Comparison of ENCODE assay signal across 24 cellular contexts in genomic region chr9:69097923-69098593, GRCh38.
DNase-seq lines count a peak whose midpoint lies in the region; ATAC-seq and TF ChIP-seq lines count a peak whose summit lies in the region.
"Had no signal": no experiment of that assay in that cellular context is flagged by ENCODE, and none has a peak within 500 bp of the region (broad histone marks: within the 10 kb centered on the region; RNA-seq: fewer than 3 reads in every experiment).

No MANE protein-coding gene starts in this region.

- TF ChIP-seq CTCF in HFFc6 (IDR thresholded peaks at IDR 0.05) = no peak
- no peak for TF ChIP-seq CTCF in brain microvascular endothelial cell (IDR thresholded peaks at IDR 0.05; ENCODE audit: low read depth, low read length, missing control alignments)
- no peak for TF ChIP-seq CTCF in thoracic aorta (IDR thresholded peaks at IDR 0.05)

- H3K36me3 ChIP-seq in brain microvascular endothelial cell (replicated peaks) (no peaks in the 10 kb centered on the region), thoracic aorta (no peaks in the 10 kb centered on the region)
- H3K36me3 ChIP-seq: HAP-1, pancreas, WERI-Rb-1 had no signal

- H3K4me3 ChIP-seq in brain microvascular endothelial cell (ENCODE audit: low read depth, low read length) (no peak overlapping the region), thoracic aorta (no peak overlapping the region)
- H3K4me3 ChIP-seq: dorsolateral prefrontal cortex, HAP-1, pancreas had no signal

- in situ Hi-C loops in brain microvascular endothelial cell (cut with HindIII; ENCODE audit: low pct_ligation_motif_present, low sequenced_read_pairs) = no loop called here

- H3K27me3 ChIP-seq in brain microvascular endothelial cell (replicated peaks) (no peaks in the 10 kb centered on the region), thoracic aorta (replicated peaks; ENCODE audit: insufficient read depth) (no peaks in the 10 kb centered on the region)
- H3K27me3 ChIP-seq: dorsolateral prefrontal cortex, pancreas had no signal

- H3K4me3 Mint-ChIP-seq in HFFc6 = no peak overlapping the region
- no peak overlapping the region for H3K4me3 Mint-ChIP-seq in activated T-helper 2 cell treated with anti-CD3 and anti-CD28 coated beads, Interferon-gamma antibody, Interleukin-2, Interleukin-4, amounts not matched to agents 10 μg/mL and 5 μg/mL and 100 μg/mL, durations not matched to agents 14 hours and 24 hours and 36 hours (ENCODE audit: low read depth)
- H3K4me3 Mint-ChIP-seq: activated naive CD8-positive, alpha-beta T cell treated with anti-CD3 and anti-CD28 coated beads, Interleukin-2, amount 10 ng/mL, durations not matched to agents 7 days and 5 days; memory B cell; natural killer cell had no signal

- H3K9me3 Mint-ChIP-seq in HFFc6 = no peaks in the 10 kb centered on the region
- H3K9me3 Mint-ChIP-seq in activated T-helper 2 cell treated with anti-CD3 and anti-CD28 coated beads, Interferon-gamma antibody, Interleukin-2, Interleukin-4, amounts not matched to agents 10 μg/mL and 5 μg/mL and 100 μg/mL, durations not matched to agents 14 hours and 24 hours and 36 hours = no peaks in the 10 kb centered on the region
- H3K9me3 Mint-ChIP-seq: activated naive CD8-positive, alpha-beta T cell treated with anti-CD3 and anti-CD28 coated beads, Interleukin-2, amount 10 ng/mL, durations not matched to agents 7 days and 5 days; memory B cell; natural killer cell had no signal

- H3K27ac ChIP-seq in brain microvascular endothelial cell (peak overlapping the region; percentile 91), thoracic aorta (peak overlapping the region; percentile 63 to 94)
- H3K27ac ChIP-seq: dorsolateral prefrontal cortex, pancreas, WERI-Rb-1 had no signal

- ATAC-seq in left colon (peak; percentile 39), thoracic aorta (ENCODE audit: insufficient number of reproducible peaks, low FRiP score, low read depth) (peak; percentile 39), HG02981 (IDR thresholded peaks at IDR 0.05; ENCODE audit: unreplicated experiment) (no peak)
- ATAC-seq: natural killer cell, Right ventricle myocardium inferior had no signal

- intact Hi-C loops in left colon (cut with DNase I, micrococcal nuclease) = no loop called here
- intact Hi-C loops in activated T-helper 2 cell treated with anti-CD3 and anti-CD28 coated beads, Interferon-gamma antibody, Interleukin-2, Interleukin-4, amounts not matched to agents 10 μg/mL and 5 μg/mL and 100 μg/mL, durations not matched to agents 14 hours and 24 hours and 36 hours (cut with micrococcal nuclease) = no loop called here

- H3K27me3 Mint-ChIP-seq in HFFc6 (ENCODE audit: insufficient read depth) = no peaks in the 10 kb centered on the region
- H3K27me3 Mint-ChIP-seq in activated T-helper 2 cell treated with anti-CD3 and anti-CD28 coated beads, Interferon-gamma antibody, Interleukin-2, Interleukin-4, amounts not matched to agents 10 μg/mL and 5 μg/mL and 100 μg/mL, durations not matched to agents 14 hours and 24 hours and 36 hours (ENCODE audit: low read depth) = no peaks in the 10 kb centered on the region
- H3K27me3 Mint-ChIP-seq: activated naive CD8-positive, alpha-beta T cell treated with anti-CD3 and anti-CD28 coated beads, Interleukin-2, amount 10 ng/mL, durations not matched to agents 7 days and 5 days; memory B cell had no signal

- peaks cover 22 to 39% of the 10 kb centered on the region in 2 donors for H3K4me1 ChIP-seq in thoracic aorta (ENCODE audit: control insufficient read depth in 1 of 2, low read depth in 2 of 2)
- H3K4me1 ChIP-seq: HAP-1 had no signal

- H3K27ac Mint-ChIP-seq in HFFc6 = peak overlapping the region; percentile 7; the same call in 1 of the 2 replicates
- no peak overlapping the region for H3K27ac Mint-ChIP-seq in activated T-helper 2 cell treated with anti-CD3 and anti-CD28 coated beads, Interferon-gamma antibody, Interleukin-2, Interleukin-4, amounts not matched to agents 10 μg/mL and 5 μg/mL and 100 μg/mL, durations not matched to agents 14 hours and 24 hours and 36 hours
- H3K27ac Mint-ChIP-seq: activated naive CD8-positive, alpha-beta T cell treated with anti-CD3 and anti-CD28 coated beads, Interleukin-2, amount 10 ng/mL, durations not matched to agents 7 days and 5 days; memory B cell; natural killer cell had no signal

- no peaks in the 10 kb centered on the region for H3K36me3 Mint-ChIP-seq in HFFc6 (ENCODE audit: low read depth)
- no peaks in the 10 kb centered on the region for H3K36me3 Mint-ChIP-seq in activated T-helper 2 cell treated with anti-CD3 and anti-CD28 coated beads, Interferon-gamma antibody, Interleukin-2, Interleukin-4, amounts not matched to agents 10 μg/mL and 5 μg/mL and 100 μg/mL, durations not matched to agents 14 hours and 24 hours and 36 hours (ENCODE audit: low read depth)
- H3K36me3 Mint-ChIP-seq: activated naive CD8-positive, alpha-beta T cell treated with anti-CD3 and anti-CD28 coated beads, Interleukin-2, amount 10 ng/mL, durations not matched to agents 7 days and 5 days; natural killer cell had no signal

- H3K4me1 Mint-ChIP-seq in HFFc6 (ENCODE audit: low read depth) = peaks cover 27% of the 10 kb centered on the region
- no peaks in the 10 kb centered on the region for H3K4me1 Mint-ChIP-seq in activated T-helper 2 cell treated with anti-CD3 and anti-CD28 coated beads, Interferon-gamma antibody, Interleukin-2, Interleukin-4, amounts not matched to agents 10 μg/mL and 5 μg/mL and 100 μg/mL, durations not matched to agents 14 hours and 24 hours and 36 hours (ENCODE audit: low read depth)
- H3K4me1 Mint-ChIP-seq: activated naive CD8-positive, alpha-beta T cell treated with anti-CD3 and anti-CD28 coated beads, Interleukin-2, amount 10 ng/mL, durations not matched to agents 7 days and 5 days; memory B cell; natural killer cell had no signal

- H3K9me3 ChIP-seq in thoracic aorta = no peaks in the 10 kb centered on the region
- H3K9me3 ChIP-seq: HAP-1, pancreas had no signal

- DNase-seq in HFFc6 (no peak), brain microvascular endothelial cell (peak; percentile 9), left colon (no peak), thoracic aorta (ENCODE audit: low spot score) (no peak), DMS79 treated with DMSO at 0.1 percent for 48 hours (lab: John Stamatoyannopoulos, UW) (no peak), A172 (ENCODE audit: low spot score) (no peak)
- no peak for DNase-seq in activated T-helper 2 cell treated with anti-CD3 and anti-CD28 coated beads, Interferon-gamma antibody, Interleukin-2, Interleukin-4, amounts not matched to agents 10 μg/mL and 5 μg/mL and 100 μg/mL, durations not matched to agents 14 hours and 24 hours and 36 hours (ENCODE audit: low spot score)
- DNase-seq: activated CD8-positive, alpha-beta memory T cell treated with anti-CD3 and anti-CD28 coated beads, Interleukin-2, amount 50 U/mL, for 4 hours; activated effector memory CD4-positive, alpha-beta T cell treated with Interleukin-2 at 50 U/mL for 16 hours; activated naive CD8-positive, alpha-beta T cell treated with anti-CD3 and anti-CD28 coated beads, Interleukin-2, amount 10 ng/mL, durations not matched to agents 7 days and 5 days; DMS 273 treated with DMSO at 0.1 percent for 48 hours; dorsolateral prefrontal cortex; foreskin melanocyte; GDM1; hypothalamus; KBM-7; natural killer cell; NCI-H69; pancreas; WERI-Rb-1 had no signal
